14 cellular contexts compared by ENCODE assay signal in genomic region chr15:95286911-95287769, GRCh38.
A peak's percentile ranks its signal among the peaks of the same experiment; 100 is the strongest.
DNase-seq lines count a peak whose midpoint lies in the region; ATAC-seq and TF ChIP-seq lines count a peak whose summit lies in the region.
"Had no signal": no experiment of that assay in that cellular context is flagged by ENCODE, and none has a peak within 500 bp of the region (broad histone marks: within the 10 kb centered on the region; RNA-seq: fewer than 3 reads in every experiment).

No MANE protein-coding gene starts in this region.

- H3K4me1 ChIP-seq in endodermal cell (ENCODE audit: control insufficient read depth, insufficient read depth, low read length): peaks cover 11% of the 10 kb centered on the region

- H3K4me3 Mint-ChIP-seq in endodermal cell (peak overlapping the region; percentile 40), neural crest cell (peak overlapping the region; percentile 75)

- in situ Hi-C loops in GM13976 (cut with MboI; ENCODE audit: low sequenced_read_pairs, unreplicated experiment) (no loop called here), ACHN (cut with HindIII; ENCODE audit: low pct_ligation_motif_present, low pct_unique_long_range_greater_than_20kb, low sequenced_read_pairs) (no loop called here)

- 8 to 16% methylated on average over 5 to 16 of the region's 16 CpGs for WGBS in endodermal cell (ENCODE audit: insufficient coverage in 1 of 2, insufficient read length in 1 of 2), 2 experiments

- H3K36me3 Mint-ChIP-seq in endodermal cell (ENCODE audit: low read depth) (no peaks in the 10 kb centered on the region), neural crest cell (ENCODE audit: low read depth) (no peaks in the 10 kb centered on the region)

- ATAC-seq in HG02798 (IDR thresholded peaks at IDR 0.05; ENCODE audit: poor library complexity, unreplicated experiment): peak; percentile 36
- no peak for ATAC-seq in GM18505 (IDR thresholded peaks at IDR 0.05; ENCODE audit: unreplicated experiment)
- ATAC-seq in HG03039 (IDR thresholded peaks at IDR 0.05; ENCODE audit: unreplicated experiment): no peak
- ATAC-seq: left ventricle myocardium superior had no signal

- H3K27ac Mint-ChIP-seq in endodermal cell (peak overlapping the region; percentile 96), neural crest cell (ENCODE audit: unreplicated experiment) (peak overlapping the region; percentile 95)

- no peak for TF ChIP-seq POLR2A in GM18505 (IDR thresholded peaks at IDR 0.05; ENCODE audit: borderline replicate concordance, extremely low read depth, insufficient read depth, insufficient read length)

- peak overlapping the region; percentile 42 for H3K4me3 ChIP-seq in endodermal cell (ENCODE audit: low read length)
- H3K4me3 ChIP-seq: BLaER1 had no signal

- no peaks in the 10 kb centered on the region for H3K27me3 ChIP-seq in endodermal cell (ENCODE audit: control insufficient read depth, insufficient read depth, low read length, poor library complexity, severe bottlenecking)
- H3K27me3 ChIP-seq: BLaER1 had no signal

- DNase-seq in GM13976 (ENCODE audit: low spot score) (peak; percentile 17), endodermal cell (peak; percentile 80), neural crest cell (ENCODE audit: low read depth, low spot score) (peak; percentile 26), ACHN (no peak), RPMI8226 (no peak)
- DNase-seq: activated CD4-positive, CD25-positive, alpha-beta regulatory T cell; GF-D8; left ventricle myocardium superior; NCI-H2227 treated with DMSO at 0.1 percent for 48 hours; SHP77 had no signal

- no peaks in the 10 kb centered on the region for H3K9me3 ChIP-seq in endodermal cell (ENCODE audit: control insufficient read depth, low read length)
- H3K9me3 ChIP-seq: BLaER1 had no signal

- H3K9ac ChIP-seq in endodermal cell (ENCODE audit: extremely low read depth, low read length, poor library complexity, severe bottlenecking): peak overlapping the region; percentile 23
- H3K9ac ChIP-seq: BLaER1 had no signal

- H3K27ac ChIP-seq in endodermal cell (ENCODE audit: low read depth, low read length): peak overlapping the region; percentile 92
- H3K27ac ChIP-seq: BLaER1 had no signal

- TF ChIP-seq CTCF in GM13976 (IDR thresholded peaks at IDR 0.05; ENCODE audit: borderline replicate concordance, control extremely low read depth, extremely low read depth, insufficient read depth, missing control alignments) (no peak), endodermal cell (conservative IDR thresholded peaks at IDR 0.05) (no peak), neural crest cell (conservative IDR thresholded peaks at IDR 0.05) (no peak)

- H3K27me3 Mint-ChIP-seq in endodermal cell (ENCODE audit: insufficient read depth) (no peaks in the 10 kb centered on the region), neural crest cell (ENCODE audit: low read depth) (no peaks in the 10 kb centered on the region)

- no peaks in the 10 kb centered on the region for H3K36me3 ChIP-seq in endodermal cell (ENCODE audit: control insufficient read depth, insufficient read depth, low read length)
- H3K36me3 ChIP-seq: BLaER1 had no signal

- H3K9me3 Mint-ChIP-seq in endodermal cell (no peaks in the 10 kb centered on the region), neural crest cell (no peaks in the 10 kb centered on the region)

- peaks cover 54% of the 10 kb centered on the region for H3K4me1 Mint-ChIP-seq in endodermal cell
- H3K4me1 Mint-ChIP-seq in neural crest cell: peaks cover 93% of the 10 kb centered on the region

Comparison
In these comparisons a context has a peak if more than half of its experiments do, and no peak if none do; other contexts are left out.
1. DNase-seq: peak in GM13976 (single experiment), endodermal cell (single experiment) and neural crest cell (single experiment); none in ACHN (single experiment) and RPMI8226 (single experiment).